Comparison of ENCODE assay signal across 11 cellular contexts in the genomic region with DNA sequence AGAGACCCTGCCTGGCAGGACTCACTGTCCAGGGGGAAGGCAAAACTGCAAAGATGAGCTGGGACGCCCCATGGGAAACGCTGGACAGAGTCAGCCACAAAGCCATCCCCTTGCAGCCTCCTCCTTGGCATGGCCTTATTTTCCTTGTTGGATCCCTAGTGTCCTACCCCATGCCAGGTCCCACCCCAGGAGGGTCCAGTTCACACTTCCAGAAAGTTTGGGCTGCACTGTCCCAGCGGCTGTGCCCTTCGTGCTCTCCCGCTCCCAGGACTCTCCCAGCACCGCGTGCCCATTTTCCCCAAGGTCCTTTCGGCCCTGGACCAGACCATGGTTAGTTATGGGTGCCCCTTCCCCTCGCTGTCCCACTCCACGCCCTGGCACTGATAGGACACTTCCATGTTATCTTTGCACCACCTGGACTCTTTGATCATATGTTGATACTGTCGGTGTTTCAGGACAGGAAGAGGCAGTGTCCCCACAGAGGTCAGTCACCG. TPM values are rescaled to one million over a fixed set of nuclear protein-coding genes. Genes with fewer than 3 reads are reported as not detected.
DNase-seq lines count a peak whose midpoint lies in the region; ATAC-seq and TF ChIP-seq lines count a peak whose summit lies in the region.
"Had no signal": no experiment of that assay in that cellular context is flagged by ENCODE, and none has a peak within 500 bp of the region (broad histone marks: within the 10 kb centered on the region; RNA-seq: fewer than 3 reads in every experiment).

No MANE protein-coding gene starts in this region.

- CTCF ChIA-PET in HEK293 (lab: Yijun Ruan, JAX): interaction anchor here (0.6 kb wide), 1 partner anchor 868 kb away, joined by 4 read pairs; no protein-coding TSS in a partner anchor

- H3K36me3 ChIP-seq in HEK293 (ENCODE audit: control insufficient read depth in 2 of 2, insufficient read depth in 1 of 2, low read length in 2 of 2): no peaks in the 10 kb centered on the region
- H3K36me3 ChIP-seq: brain microvascular endothelial cell had no signal

- H3K4me1 Mint-ChIP-seq in CD14-positive monocyte (peaks cover 81% of the 10 kb centered on the region), naive B cell (peaks cover 48 to 71% (median 65%) of the 10 kb centered on the region in 3 donors)
- H3K4me1 Mint-ChIP-seq in activated T-helper 17 cell treated with anti-CD3 and anti-CD28 coated beads, Interleukin-2, amount 50 U/mL, for 72 hours: peaks cover 30% of the 10 kb centered on the region

- no peak for DNase-seq in CD14-positive monocyte (ENCODE audit: low spot score)
- DNase-seq in naive B cell: no peak
- DNase-seq in GM19238 (ENCODE audit: insufficient read length, low spot score): no peak
- DNase-seq in left colon: no peak
- DNase-seq: brain microvascular endothelial cell, occipital lobe, T1000 had no signal

- H3K27me3 Mint-ChIP-seq in CD14-positive monocyte (ENCODE audit: low read depth in 3 of 3) (peaks cover 0 to 3% (median 0%) of the 10 kb centered on the region in 3 donors), naive B cell (no peaks in the 10 kb centered on the region)
- no peaks in the 10 kb centered on the region for H3K27me3 Mint-ChIP-seq in activated T-helper 17 cell treated with anti-CD3 and anti-CD28 coated beads, Interleukin-2, amount 50 U/mL, for 72 hours

- POLR2A ChIA-PET in HEK293 (lab: Yijun Ruan, JAX): interaction anchor here (0.7 kb wide), 1 partner anchor 18 kb away, joined by 4 read pairs; no protein-coding TSS in a partner anchor

- H3K4me1 ChIP-seq in HEK293 (ENCODE audit: control insufficient read depth, insufficient read depth, low read length): 0 out of 2 replicates have a peak, but pooled peaks cover 2% of the 10 kb centered on the region

- H3K36me3 Mint-ChIP-seq in CD14-positive monocyte (peaks cover 3 to 7% of the 10 kb centered on the region in 2 donors), naive B cell (no peaks in the 10 kb centered on the region)
- no peaks in the 10 kb centered on the region for H3K36me3 Mint-ChIP-seq in activated T-helper 17 cell treated with anti-CD3 and anti-CD28 coated beads, Interleukin-2, amount 50 U/mL, for 72 hours (ENCODE audit: low read depth)

- peak overlapping the region; percentile 96 to 99 (median 98) for H3K27ac Mint-ChIP-seq in CD14-positive monocyte
- peak overlapping the region; percentile 60 for H3K27ac Mint-ChIP-seq in activated T-helper 17 cell treated with anti-CD3 and anti-CD28 coated beads, Interleukin-2, amount 50 U/mL, for 72 hours
- H3K27ac Mint-ChIP-seq in naive B cell: peak overlapping the region; percentile 95 to 99 (median 98)

- ATAC-seq in activated T-helper 17 cell treated with anti-CD3 and anti-CD28 coated beads, Interleukin-2, amount 50 U/mL, for 72 hours (replicated peaks): no peak
- ATAC-seq in naive B cell (ENCODE audit: low read depth in 2 of 2) (no peak), GM18868 (IDR thresholded peaks at IDR 0.05; ENCODE audit: unreplicated experiment) (no peak), left colon (no peak), HG02678 (IDR thresholded peaks at IDR 0.05; ENCODE audit: unreplicated experiment) (no peak)

- no peak overlapping the region for H3K4me3 ChIP-seq in HEK293 (ENCODE audit: low read depth, low read length)

- intact Hi-C loops in CD14-positive monocyte (cut with micrococcal nuclease): loop anchor here in 1 of 2 donors (10.0 kb wide), 1 partner anchor 729 kb away; a partner anchor contains a TSS
- intact Hi-C loops in left colon (cut with DNase I, micrococcal nuclease): no loop called here

- H3K9me3 ChIP-seq in HEK293 (ENCODE audit: control insufficient read depth, insufficient read depth, low read depth, low read length): no peaks in the 10 kb centered on the region

- H3K9me3 Mint-ChIP-seq in CD14-positive monocyte: peaks cover 0 to 2% (median 0%) of the 10 kb centered on the region in 7 donors
- H3K9me3 Mint-ChIP-seq in activated T-helper 17 cell treated with anti-CD3 and anti-CD28 coated beads, Interleukin-2, amount 50 U/mL, for 72 hours: no peaks in the 10 kb centered on the region
- no peaks in the 10 kb centered on the region for H3K9me3 Mint-ChIP-seq in naive B cell

- TF ChIP-seq CTCF in CD14-positive monocyte (IDR thresholded peaks at IDR 0.05) (no peak), HEK293 (tag by site-specific recombination; IDR thresholded peaks at IDR 0.05) (no peak)

- H3K4me3 Mint-ChIP-seq in CD14-positive monocyte (peak overlapping the region; percentile 89 to 99), naive B cell (peak overlapping the region; percentile 89 to 98 (median 93))
- peak overlapping the region; percentile 84 for H3K4me3 Mint-ChIP-seq in activated T-helper 17 cell treated with anti-CD3 and anti-CD28 coated beads, Interleukin-2, amount 50 U/mL, for 72 hours

- no peak overlapping the region for H3K27ac ChIP-seq in HEK293 (ENCODE audit: extremely low read depth, low read depth, low read length)
- H3K27ac ChIP-seq: brain microvascular endothelial cell had no signal

TF ChIP-seq in HEK293, 187 proteins besides CTCF, POLR2A, EP300 and RAD21:
- TF ChIP-seq, protein P1, sequence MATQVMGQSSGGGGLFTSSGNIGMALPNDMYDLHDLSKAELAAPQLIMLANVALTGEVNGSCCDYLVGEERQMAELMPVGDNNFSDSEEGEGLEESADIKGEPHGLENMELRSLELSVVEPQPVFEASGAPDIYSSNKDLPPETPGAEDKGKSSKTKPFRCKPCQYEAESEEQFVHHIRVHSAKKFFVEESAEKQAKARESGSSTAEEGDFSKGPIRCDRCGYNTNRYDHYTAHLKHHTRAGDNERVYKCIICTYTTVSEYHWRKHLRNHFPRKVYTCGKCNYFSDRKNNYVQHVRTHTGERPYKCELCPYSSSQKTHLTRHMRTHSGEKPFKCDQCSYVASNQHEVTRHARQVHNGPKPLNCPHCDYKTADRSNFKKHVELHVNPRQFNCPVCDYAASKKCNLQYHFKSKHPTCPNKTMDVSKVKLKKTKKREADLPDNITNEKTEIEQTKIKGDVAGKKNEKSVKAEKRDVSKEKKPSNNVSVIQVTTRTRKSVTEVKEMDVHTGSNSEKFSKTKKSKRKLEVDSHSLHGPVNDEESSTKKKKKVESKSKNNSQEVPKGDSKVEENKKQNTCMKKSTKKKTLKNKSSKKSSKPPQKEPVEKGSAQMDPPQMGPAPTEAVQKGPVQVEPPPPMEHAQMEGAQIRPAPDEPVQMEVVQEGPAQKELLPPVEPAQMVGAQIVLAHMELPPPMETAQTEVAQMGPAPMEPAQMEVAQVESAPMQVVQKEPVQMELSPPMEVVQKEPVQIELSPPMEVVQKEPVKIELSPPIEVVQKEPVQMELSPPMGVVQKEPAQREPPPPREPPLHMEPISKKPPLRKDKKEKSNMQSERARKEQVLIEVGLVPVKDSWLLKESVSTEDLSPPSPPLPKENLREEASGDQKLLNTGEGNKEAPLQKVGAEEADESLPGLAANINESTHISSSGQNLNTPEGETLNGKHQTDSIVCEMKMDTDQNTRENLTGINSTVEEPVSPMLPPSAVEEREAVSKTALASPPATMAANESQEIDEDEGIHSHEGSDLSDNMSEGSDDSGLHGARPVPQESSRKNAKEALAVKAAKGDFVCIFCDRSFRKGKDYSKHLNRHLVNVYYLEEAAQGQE (tag by site-specific recombination; IDR thresholded peaks at IDR 0.05): peak; percentile 77
- TF ChIP-seq, protein P2, sequence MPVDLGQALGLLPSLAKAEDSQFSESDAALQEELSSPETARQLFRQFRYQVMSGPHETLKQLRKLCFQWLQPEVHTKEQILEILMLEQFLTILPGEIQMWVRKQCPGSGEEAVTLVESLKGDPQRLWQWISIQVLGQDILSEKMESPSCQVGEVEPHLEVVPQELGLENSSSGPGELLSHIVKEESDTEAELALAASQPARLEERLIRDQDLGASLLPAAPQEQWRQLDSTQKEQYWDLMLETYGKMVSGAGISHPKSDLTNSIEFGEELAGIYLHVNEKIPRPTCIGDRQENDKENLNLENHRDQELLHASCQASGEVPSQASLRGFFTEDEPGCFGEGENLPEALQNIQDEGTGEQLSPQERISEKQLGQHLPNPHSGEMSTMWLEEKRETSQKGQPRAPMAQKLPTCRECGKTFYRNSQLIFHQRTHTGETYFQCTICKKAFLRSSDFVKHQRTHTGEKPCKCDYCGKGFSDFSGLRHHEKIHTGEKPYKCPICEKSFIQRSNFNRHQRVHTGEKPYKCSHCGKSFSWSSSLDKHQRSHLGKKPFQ (tag by site-specific recombination; IDR thresholded peaks at IDR 0.05): peak; percentile 34; the same call in 1 of the 2 replicates
- TF ChIP-seq, protein P3, sequence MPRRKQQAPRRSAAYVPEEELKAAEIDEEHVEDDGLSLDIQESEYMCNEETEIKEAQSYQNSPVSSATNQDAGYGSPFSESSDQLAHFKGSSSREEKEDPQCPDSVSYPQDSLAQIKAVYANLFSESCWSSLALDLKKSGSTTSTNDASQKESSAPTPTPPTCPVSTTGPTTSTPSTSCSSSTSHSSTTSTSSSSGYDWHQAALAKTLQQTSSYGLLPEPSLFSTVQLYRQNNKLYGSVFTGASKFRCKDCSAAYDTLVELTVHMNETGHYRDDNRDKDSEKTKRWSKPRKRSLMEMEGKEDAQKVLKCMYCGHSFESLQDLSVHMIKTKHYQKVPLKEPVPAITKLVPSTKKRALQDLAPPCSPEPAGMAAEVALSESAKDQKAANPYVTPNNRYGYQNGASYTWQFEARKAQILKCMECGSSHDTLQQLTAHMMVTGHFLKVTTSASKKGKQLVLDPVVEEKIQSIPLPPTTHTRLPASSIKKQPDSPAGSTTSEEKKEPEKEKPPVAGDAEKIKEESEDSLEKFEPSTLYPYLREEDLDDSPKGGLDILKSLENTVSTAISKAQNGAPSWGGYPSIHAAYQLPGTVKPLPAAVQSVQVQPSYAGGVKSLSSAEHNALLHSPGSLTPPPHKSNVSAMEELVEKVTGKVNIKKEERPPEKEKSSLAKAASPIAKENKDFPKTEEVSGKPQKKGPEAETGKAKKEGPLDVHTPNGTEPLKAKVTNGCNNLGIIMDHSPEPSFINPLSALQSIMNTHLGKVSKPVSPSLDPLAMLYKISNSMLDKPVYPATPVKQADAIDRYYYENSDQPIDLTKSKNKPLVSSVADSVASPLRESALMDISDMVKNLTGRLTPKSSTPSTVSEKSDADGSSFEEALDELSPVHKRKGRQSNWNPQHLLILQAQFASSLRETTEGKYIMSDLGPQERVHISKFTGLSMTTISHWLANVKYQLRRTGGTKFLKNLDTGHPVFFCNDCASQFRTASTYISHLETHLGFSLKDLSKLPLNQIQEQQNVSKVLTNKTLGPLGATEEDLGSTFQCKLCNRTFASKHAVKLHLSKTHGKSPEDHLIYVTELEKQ (tag by site-specific recombination; IDR thresholded peaks at IDR 0.05; ENCODE audit: borderline replicate concordance): no peak

RNA-seq across cellular contexts. Expression of a gene that starts 5.8 kb away (rescaled TPM):
- polyA plus RNA-seq in CD14-positive monocyte (1 to 10 TPM; 5.9 to 7.5 TPM), naive B cell (ENCODE audit: low read depth in 6 of 6) (10 to 100 TPM in 2 of 6 donors, 1 to 10 TPM in 4; 1.2 to 11.8 (median 4.9) TPM)
- total RNA-seq in activated T-helper 17 cell treated with anti-CD3 and anti-CD28 coated beads, Interleukin-2, amount 50 U/mL, for 72 hours: 10 to 100 TPM; 26.5 to 42.3 TPM
- total RNA-seq in left colon: 1 to 10 TPM; 1.3 to 4.0 TPM

Comparison
In these comparisons a context has a peak if more than half of its experiments do, and no peak if none do; other contexts are left out.
1. RNA of a gene that starts 5.8 kb away (total RNA-seq): 26.5 to 42.3 TPM in activated T-helper 17 cell treated with anti-CD3 and anti-CD28 coated beads, Interleukin-2, amount 50 U/mL, for 72 hours; 1.3 to 4.0 TPM in left colon; every median in the first group is over 4 times any median in the second.
2. Peak in every context shown above with its lines, with median percentiles within 50 percentile points of each other: H3K27ac Mint-ChIP-seq and H3K4me3 Mint-ChIP-seq.